Comparison of ENCODE assay signal across 8 cellular contexts in genomic region chr19:36849701-36850645, GRCh38. TPM values are rescaled to one million over a fixed set of nuclear protein-coding genes. Genes with fewer than 3 reads are reported as not detected.
DNase-seq lines count a peak whose midpoint lies in the region; FAIRE-seq lines count a peak whose summit lies in the region.

No MANE protein-coding gene starts in this region.

- H2BK15ac ChIP-seq in neuronal stem cell (ENCODE audit: low read length): no peak overlapping the region

- H2AK5ac ChIP-seq in neuronal stem cell (ENCODE audit: low read depth, low read length): no peak overlapping the region

- H4K8ac ChIP-seq in neuronal stem cell (ENCODE audit: low read depth, low read length): peak overlapping the region; percentile 74

- peaks cover 8% of the 10 kb centered on the region for H3K79me1 ChIP-seq in neuronal stem cell (ENCODE audit: low read depth, low read length)

- DNase-seq in EL (peak; percentile 93), GM23248 (peak; percentile 96), M059J (ENCODE audit: low read depth) (peak; percentile 92), SIG-M5 treated with dmso at 0.1 percent for 504 hours (lab: John Stamatoyannopoulos, UW; ENCODE audit: unreplicated experiment) (peak; percentile 85), frontal cortex (ENCODE audit: low spot score in 2 of 2) (peak; percentile 67 to 84), neuronal stem cell (ENCODE audit: low spot score) (peak; percentile 86), stromal cell of bone marrow (ENCODE audit: low read depth) (peak; percentile 88)
- DNase-seq in activated naive CD4-positive, alpha-beta T cell (lab: John Stamatoyannopoulos, UW): peak; percentile 45 to 82 (median 70)

- H3K4me3 ChIP-seq in GM23248: peak overlapping the region; percentile 90
- peak overlapping the region; percentile 73 to 100 for H3K4me3 ChIP-seq in neuronal stem cell (ENCODE audit: low read length in 2 of 2)

- peak overlapping the region; percentile 89 for H3K18ac ChIP-seq in neuronal stem cell (ENCODE audit: low read length)

- peak overlapping the region; percentile 96 for H3K4me2 ChIP-seq in GM23248 (ENCODE audit: unreplicated experiment)
- H3K4me2 ChIP-seq in neuronal stem cell (ENCODE audit: insufficient read depth, low read length, poor library complexity, severe bottlenecking): peak overlapping the region; percentile 85

- no peak overlapping the region for H3K4ac ChIP-seq in neuronal stem cell (ENCODE audit: low read length)

- H3K4me1 ChIP-seq in GM23248 (ENCODE audit: insufficient read depth) (peaks cover 10% of the 10 kb centered on the region; the same call in 1 of the 2 replicates), neuronal stem cell (ENCODE audit: control insufficient read depth in 2 of 2, insufficient read depth in 1 of 2, low read depth in 1 of 2, low read length in 2 of 2) (no peaks in the 10 kb centered on the region)

- H3K36me3 ChIP-seq in GM23248 (ENCODE audit: low read depth): 0 out of 2 replicates have a peak, but pooled peaks cover 4% of the 10 kb centered on the region
- H3K36me3 ChIP-seq in neuronal stem cell (replicated peaks in 1 of 2; ENCODE audit: control insufficient read depth in 2 of 2, insufficient read depth in 2 of 2, low read length in 2 of 2): peaks cover 0 to 49% of the 10 kb centered on the region in 2 donors

- no peaks in the 10 kb centered on the region for H3K27me3 ChIP-seq in GM23248 (replicated peaks; ENCODE audit: insufficient read depth)
- no peaks in the 10 kb centered on the region for H3K27me3 ChIP-seq in neuronal stem cell (ENCODE audit: control insufficient read depth in 3 of 3, insufficient read depth in 3 of 3, low read depth in 1 of 3, low read length in 3 of 3)

- no peak overlapping the region for H2BK12ac ChIP-seq in neuronal stem cell (ENCODE audit: low read length)

- 1 to 2% methylated on average over 37 of the region's 37 CpGs for WGBS in GM23248 (ENCODE audit: low coverage in 1 of 2, low lambda C conversion rate in 2 of 2, missing lambda C conversion rate in 2 of 2), 2 experiments
- no CpG with 5 or more reads among the region's 37 CpGs for WGBS in neuronal stem cell (ENCODE audit: extremely low coverage in 2 of 2, insufficient read length in 2 of 2, insufficient replicate concordance in 1 of 2), 2 donors

- no peak overlapping the region for H2BK120ac ChIP-seq in neuronal stem cell (ENCODE audit: low read depth, low read length)

- peak overlapping the region; percentile 83 for H2BK5ac ChIP-seq in neuronal stem cell (ENCODE audit: low read length)

- H3K27ac ChIP-seq in GM23248 (peak overlapping the region; percentile 60), neuronal stem cell (replicated peaks; ENCODE audit: low read length) (no peak overlapping the region)

- peaks cover 41% of the 10 kb centered on the region for H3K79me2 ChIP-seq in GM23248 (ENCODE audit: insufficient read depth)

- H3K9ac ChIP-seq in GM23248 (peak overlapping the region; percentile 88), neuronal stem cell (ENCODE audit: low read depth, low read length, poor library complexity) (peak overlapping the region; percentile 89)

- in situ Hi-C loops in GM23248 (cut with MboI): no loop called here

- H4K20me1 ChIP-seq in GM23248 (ENCODE audit: insufficient read depth): no peaks in the 10 kb centered on the region

- H3K9me3 ChIP-seq in GM23248 (ENCODE audit: low read depth) (no peaks in the 10 kb centered on the region), neuronal stem cell (replicated peaks in 1 of 2; ENCODE audit: control insufficient read depth in 2 of 2, insufficient read depth in 1 of 2, low read depth in 1 of 2, low read length in 2 of 2) (peaks cover 4 to 59% of the 10 kb centered on the region in 2 donors)

- H2AFZ ChIP-seq in GM23248: peak overlapping the region; percentile 99
- H2AFZ ChIP-seq in neuronal stem cell (ENCODE audit: low read length): peak overlapping the region; percentile 91

- peak overlapping the region; percentile 70 for H3K23ac ChIP-seq in neuronal stem cell (ENCODE audit: low read depth, low read length, poor library complexity)

- FAIRE-seq in frontal cortex (lab: Jason Lieb, UNC): no peak

- H3F3A ChIP-seq in GM23248 (ENCODE audit: insufficient read depth): peaks cover 10% of the 10 kb centered on the region; the same call in 1 of the 2 replicates

- H4K91ac ChIP-seq in neuronal stem cell (ENCODE audit: low read depth, low read length, poor library complexity): no peak overlapping the region

- no peaks in the 10 kb centered on the region for H3K9me2 ChIP-seq in GM23248 (ENCODE audit: insufficient read depth)

- peak overlapping the region; percentile 28 for H3K14ac ChIP-seq in neuronal stem cell (ENCODE audit: low read length)

RNA-seq across cellular contexts. Expression of gene ZNF345, which starts 0.7 kb away (rescaled TPM):
- 1.7 and 5.7 TPM in 2 replicates for total RNA-seq in GM23248 (2014; rRNA removed; shearing (Covaris generic))
- 3.2 and 4.6 TPM in 2 replicates for polyA plus RNA-seq in GM23248 (2016; fragmentation: Nextera tagmentation; extraction: Ambion mirVana)
- 0.96 and 3.0 TPM in 2 replicates for total RNA-seq in M059J (2014; rRNA removed; shearing (Covaris generic))
- 24.9 TPM for total RNA-seq in frontal cortex
- polyA plus RNA-seq in neuronal stem cell (2013, experiment 1 of 2): 6.2 TPM
- 6.2 TPM for polyA plus RNA-seq in neuronal stem cell (2013, experiment 2 of 2)

RNA-seq across cellular contexts. Expression of gene ZNF790, which starts 11.8 kb away (rescaled TPM):
- 6.1 and 6.3 TPM in 2 replicates for total RNA-seq in GM23248 (2014; rRNA removed; shearing (Covaris generic))
- polyA plus RNA-seq in GM23248 (2016; fragmentation: Nextera tagmentation; extraction: Ambion mirVana): 4.1 and 4.2 TPM in 2 replicates
- 3.5 and 7.2 TPM in 2 replicates for total RNA-seq in M059J (2014; rRNA removed; shearing (Covaris generic))
- 26.1 TPM for total RNA-seq in frontal cortex
- polyA plus RNA-seq in neuronal stem cell (2013, experiment 1 of 2): 4.1 TPM
- 4.6 TPM for polyA plus RNA-seq in neuronal stem cell (2013, experiment 2 of 2)
